In the genomic region with DNA sequence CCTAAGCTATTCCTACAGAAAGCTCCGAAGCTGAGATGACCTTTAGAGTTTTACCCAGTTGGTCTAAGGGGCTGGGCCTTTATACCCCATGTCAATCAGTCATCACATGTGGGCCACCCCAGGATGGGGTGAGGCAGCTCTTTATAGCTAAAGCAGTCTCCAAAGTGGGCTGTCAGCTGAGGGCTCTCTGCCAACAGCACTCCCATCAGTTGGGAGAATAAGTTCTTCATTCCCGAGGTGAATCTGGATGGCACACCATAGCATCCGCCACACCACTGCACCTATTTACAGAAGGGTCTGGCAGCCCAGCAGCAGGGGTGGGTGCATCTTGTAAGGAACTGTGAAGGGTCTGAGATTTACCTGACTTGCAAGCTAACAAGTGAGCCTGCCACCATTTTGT, we compare ENCODE assay signal across 3 cellular contexts.
"Had no signal": no experiment of that assay in that cellular context is flagged by ENCODE, and none has a peak within 500 bp of the region (broad histone marks: within the 10 kb centered on the region; RNA-seq: fewer than 3 reads in every experiment).

No MANE protein-coding gene starts in this region.

- H3K4me3 ChIP-seq: GM12878 had no signal

- ATAC-seq: GM12878 had no signal

- DNase-seq: GDM1, GF-D8 had no signal
